In the genomic region with DNA sequence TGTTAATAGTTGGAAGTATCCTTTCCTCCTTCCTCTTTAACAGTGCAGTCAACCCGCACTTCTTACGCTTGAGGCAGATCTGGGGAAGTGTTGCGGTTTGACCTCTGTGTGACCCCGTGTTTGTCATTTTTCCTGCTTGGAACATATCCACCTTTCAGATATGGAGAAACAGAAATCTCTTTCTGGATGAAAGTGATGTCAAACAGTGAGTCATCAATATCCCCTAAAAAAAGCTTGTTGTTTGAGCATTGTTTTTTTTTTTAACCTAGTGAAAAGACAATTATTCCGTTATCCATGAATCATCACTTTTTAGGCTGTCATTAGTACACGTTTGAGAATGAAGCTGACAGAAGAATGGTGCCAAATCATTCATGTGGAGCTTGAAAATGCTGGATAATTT, we compare ENCODE assay signal across 13 cellular contexts.
DNase-seq lines count a peak whose midpoint lies in the region; ATAC-seq and TF ChIP-seq lines count a peak whose summit lies in the region.
"Had no signal": no experiment of that assay in that cellular context is flagged by ENCODE, and none has a peak within 500 bp of the region (broad histone marks: within the 10 kb centered on the region; RNA-seq: fewer than 3 reads in every experiment).

No MANE protein-coding gene starts in this region.

- DNase-seq in right cardiac atrium: no peak
- DNase-seq in left ventricle myocardium superior: no peak
- peak; percentile 62 for DNase-seq in SW480 (ENCODE audit: low spot score)
- DNase-seq in glomerular endothelial cell (ENCODE audit: extremely low read depth, low read depth, low spot score): peak; percentile 99
- DNase-seq in AG08395 (ENCODE audit: low spot score): no peak
- no peak for DNase-seq in NCI-H2196 (lab: John Stamatoyannopoulos, UW; ENCODE audit: unreplicated experiment)
- no peak for DNase-seq in CD4-positive, alpha-beta T cell
- DNase-seq: activated CD4-positive, alpha-beta T cell treated with anti-CD3 and anti-CD28 coated beads for 4 hours; Caco-2; endodermal cell had no signal

- H3K4me1 ChIP-seq in right cardiac atrium (ENCODE audit: control insufficient read depth, insufficient read depth, low read length): no peaks in the 10 kb centered on the region
- H3K4me1 ChIP-seq: Caco-2, parathyroid adenoma had no signal

- CTCF ChIA-PET in CD4-positive, alpha-beta T cell (lab: Charles Lee): no interaction called here

- 8% methylated on average over 6 of the region's 6 CpGs for WGBS in right cardiac atrium

- no peak overlapping the region for H3K4me3 Mint-ChIP-seq in CD4-positive, alpha-beta T cell
- H3K4me3 Mint-ChIP-seq: endodermal cell; stimulated activated naive CD8-positive, alpha-beta T cell treated with anti-CD3 and anti-CD28 coated beads, Interleukin-15, Interleukin-2, amounts not matched to agents 100 ng/mL and 50 ng/mL, for 24 hours had no signal

- H3K4me3 ChIP-seq in right cardiac atrium (ENCODE audit: low read length): peak overlapping the region; percentile 4

- no peak overlapping the region for H3K27ac ChIP-seq in right cardiac atrium (ENCODE audit: low read length)
- H3K27ac ChIP-seq in CD4-positive, alpha-beta T cell (ENCODE audit: low read depth, low read length): no peak overlapping the region
- H3K27ac ChIP-seq: parathyroid adenoma had no signal

- ATAC-seq in right cardiac atrium (no peak), left ventricle myocardium superior (no peak), HG02970 (IDR thresholded peaks at IDR 0.05; ENCODE audit: low FRiP score, unreplicated experiment) (no peak)
- no peak for ATAC-seq in CD4-positive, alpha-beta T cell (ENCODE audit: poor library complexity)

- TF ChIP-seq CTCF in CD4-positive, alpha-beta T cell (IDR thresholded peaks at IDR 0.05): no peak

- no peaks in the 10 kb centered on the region for H3K9me3 ChIP-seq in right cardiac atrium (ENCODE audit: control insufficient read depth, low read length)
- no peaks in the 10 kb centered on the region for H3K9me3 ChIP-seq in CD4-positive, alpha-beta T cell (ENCODE audit: control insufficient read depth, low read length)
- H3K9me3 ChIP-seq: Caco-2 had no signal

- H3K9me3 Mint-ChIP-seq in CD4-positive, alpha-beta T cell: no peaks in the 10 kb centered on the region
- H3K9me3 Mint-ChIP-seq: endodermal cell; stimulated activated naive CD8-positive, alpha-beta T cell treated with anti-CD3 and anti-CD28 coated beads, Interleukin-15, Interleukin-2, amounts not matched to agents 100 ng/mL and 50 ng/mL, for 24 hours had no signal

- no peak overlapping the region for H3K27ac Mint-ChIP-seq in CD4-positive, alpha-beta T cell
- H3K27ac Mint-ChIP-seq: endodermal cell; stimulated activated naive CD8-positive, alpha-beta T cell treated with anti-CD3 and anti-CD28 coated beads, Interleukin-15, Interleukin-2, amounts not matched to agents 100 ng/mL and 50 ng/mL, for 24 hours had no signal

- intact Hi-C loops in right cardiac atrium (cut with DNase I) (no loop called here), left ventricle myocardium superior (cut with micrococcal nuclease) (no loop called here)
- intact Hi-C loops in CD4-positive, alpha-beta T cell (cut with DNase I, micrococcal nuclease): no loop called here

- H3K36me3 Mint-ChIP-seq in CD4-positive, alpha-beta T cell (ENCODE audit: low read depth): no peaks in the 10 kb centered on the region

- H3K27me3 ChIP-seq in right cardiac atrium (ENCODE audit: control insufficient read depth, insufficient read depth): no peaks in the 10 kb centered on the region
- H3K27me3 ChIP-seq in CD4-positive, alpha-beta T cell (ENCODE audit: control insufficient read depth, insufficient read depth, low read length): no peaks in the 10 kb centered on the region

- POLR2A ChIA-PET in CD4-positive, alpha-beta T cell (lab: Charles Lee): no interaction called here

- H3K27me3 Mint-ChIP-seq in CD4-positive, alpha-beta T cell: no peaks in the 10 kb centered on the region
- H3K27me3 Mint-ChIP-seq: stimulated activated naive CD8-positive, alpha-beta T cell treated with anti-CD3 and anti-CD28 coated beads, Interleukin-15, Interleukin-2, amounts not matched to agents 100 ng/mL and 50 ng/mL, for 24 hours had no signal

- no peaks in the 10 kb centered on the region for H3K4me1 Mint-ChIP-seq in CD4-positive, alpha-beta T cell (ENCODE audit: low read depth)
- H3K4me1 Mint-ChIP-seq: endodermal cell had no signal

Comparison
In these comparisons a context has a peak if more than half of its experiments do, and no peak if none do; other contexts are left out.
1. DNase-seq: peak in SW480 (single experiment) and glomerular endothelial cell (single experiment); none in right cardiac atrium (0 of 3), left ventricle myocardium superior (single experiment), AG08395 (single experiment), NCI-H2196 (single experiment) and CD4-positive, alpha-beta T cell (0 of 10).